15 cellular contexts compared by ENCODE assay signal in the genomic region with DNA sequence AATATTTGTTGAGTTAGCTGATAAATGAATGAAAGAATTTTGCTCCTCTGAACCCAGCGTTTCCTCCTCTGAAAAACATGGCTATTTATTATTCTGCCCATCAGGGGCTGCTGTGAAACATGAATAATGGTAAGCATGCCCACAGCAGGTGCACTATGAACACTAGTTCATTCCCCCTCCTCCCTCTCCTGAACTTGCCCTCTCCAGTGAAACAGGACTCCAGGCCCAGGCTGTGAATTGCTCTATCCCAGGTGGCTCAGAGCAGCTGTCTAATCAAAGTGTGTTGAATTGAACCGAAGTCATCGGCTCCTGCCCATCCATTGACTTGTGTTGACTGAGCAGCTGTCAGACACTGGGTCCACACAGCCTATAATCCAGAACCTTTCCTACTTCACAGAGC.
A peak's percentile ranks its signal among the peaks of the same experiment; 100 is the strongest.
DNase-seq lines count a peak whose midpoint lies in the region; ATAC-seq and TF ChIP-seq lines count a peak whose summit lies in the region.
"Had no signal": no experiment of that assay in that cellular context is flagged by ENCODE, and none has a peak within 500 bp of the region (broad histone marks: within the 10 kb centered on the region; RNA-seq: fewer than 3 reads in every experiment).

No MANE protein-coding gene starts in this region.

- no peaks in the 10 kb centered on the region for H3K9me3 ChIP-seq in naive thymus-derived CD4-positive, alpha-beta T cell (ENCODE audit: control insufficient read depth in 2 of 3, low read length in 3 of 3)
- H3K9me3 ChIP-seq: uterus had no signal

- no peaks in the 10 kb centered on the region for H3K4me1 ChIP-seq in naive thymus-derived CD4-positive, alpha-beta T cell (ENCODE audit: control insufficient read depth in 2 of 2, insufficient read depth in 2 of 2, low read length in 2 of 2)
- H3K4me1 ChIP-seq: uterus had no signal

- H3K4me1 Mint-ChIP-seq in neural crest cell: peaks cover 35% of the 10 kb centered on the region
- H3K4me1 Mint-ChIP-seq in naive thymus-derived CD4-positive, alpha-beta T cell: peaks cover 0 to 2% (median 0%) of the 10 kb centered on the region in 7 donors
- H3K4me1 Mint-ChIP-seq: stimulated activated naive B cell treated with anti-CD40 and anti-IgM and Interleukin-4, amounts not matched to agents 10 μg/mL and 1 μg/mL and 100 μg/mL, for 72 hours had no signal

- H3K36me3 ChIP-seq in H7 (replicated peaks; ENCODE audit: control insufficient read depth, insufficient read depth, low read length): no peaks in the 10 kb centered on the region; the same call in 1 of the 2 replicates
- H3K36me3 ChIP-seq in naive thymus-derived CD4-positive, alpha-beta T cell (ENCODE audit: control insufficient read depth in 2 of 3, insufficient read depth in 3 of 3, low read length in 3 of 3): no peaks in the 10 kb centered on the region
- H3K36me3 ChIP-seq: uterus had no signal

- no peak for TF ChIP-seq CTCF in neural crest cell (conservative IDR thresholded peaks at IDR 0.05)

- POLR2A ChIA-PET in naive thymus-derived CD4-positive, alpha-beta T cell (lab: Charles Lee): no interaction called here

- no peak overlapping the region for H3K4me3 ChIP-seq in H7 (ENCODE audit: insufficient read depth, low read depth, low read length)
- H3K4me3 ChIP-seq in naive thymus-derived CD4-positive, alpha-beta T cell (ENCODE audit: low read length): no peak overlapping the region
- H3K4me3 ChIP-seq: GM12878, uterus had no signal

- no peaks in the 10 kb centered on the region for H3K9me3 Mint-ChIP-seq in neural crest cell
- H3K9me3 Mint-ChIP-seq in naive thymus-derived CD4-positive, alpha-beta T cell: peaks cover 0 to 4% (median 0%) of the 10 kb centered on the region in 11 donors
- H3K9me3 Mint-ChIP-seq: stimulated activated naive B cell treated with anti-CD40 and anti-IgM and Interleukin-4, amounts not matched to agents 10 μg/mL and 1 μg/mL and 100 μg/mL, for 72 hours had no signal

- ATAC-seq in naive thymus-derived CD4-positive, alpha-beta T cell: no peak
- ATAC-seq in GM18519 (IDR thresholded peaks at IDR 0.05; ENCODE audit: low FRiP score, unreplicated experiment): no peak
- no peak for ATAC-seq in GM21423 (IDR thresholded peaks at IDR 0.05; ENCODE audit: unreplicated experiment)
- ATAC-seq: GM12878; stimulated activated naive B cell treated with anti-CD40 and anti-IgM and Interleukin-4, amounts not matched to agents 10 μg/mL and 1 μg/mL and 100 μg/mL, for 72 hours had no signal

- H3K27me3 Mint-ChIP-seq in neural crest cell (ENCODE audit: low read depth): peaks cover 5% of the 10 kb centered on the region
- H3K27me3 Mint-ChIP-seq in naive thymus-derived CD4-positive, alpha-beta T cell: peaks cover 10 to 62% (median 56%) of the 10 kb centered on the region in 5 donors

- no peak overlapping the region for H3K4me3 Mint-ChIP-seq in neural crest cell
- H3K4me3 Mint-ChIP-seq in naive thymus-derived CD4-positive, alpha-beta T cell: no peak overlapping the region
- H3K4me3 Mint-ChIP-seq: stimulated activated naive B cell treated with anti-CD40 and anti-IgM and Interleukin-4, amounts not matched to agents 10 μg/mL and 1 μg/mL and 100 μg/mL, for 72 hours had no signal

- DNase-seq in H7 (peak; percentile 53), NCI-H2081 (lab: John Stamatoyannopoulos, UW) (peak; percentile 69 to 92), NCI-H774 (lab: John Stamatoyannopoulos, UW) (peak; percentile 66), neural crest cell (ENCODE audit: low read depth, low spot score) (no peak), dedifferentiated amniotic fluid mesenchymal stem cell (ENCODE audit: extremely low spot score) (no peak)
- no peak for DNase-seq in naive thymus-derived CD4-positive, alpha-beta T cell
- DNase-seq: activated naive CD4-positive, alpha-beta T cell treated with anti-CD3 and anti-CD28 coated beads, Interleukin-2, amount 50 U/mL, for 16 hours; KBM-7; kidney glomerular epithelial cell; stimulated activated CD4-positive, alpha-beta T cell treated with anti-CD3 and anti-CD28 coated beads, Interleukin-4, amount 100 ng/mL, for 4 hours; stimulated activated naive B cell treated with anti-CD40 and anti-IgM and Interleukin-4, amounts not matched to agents 10 μg/mL and 1 μg/mL and 100 μg/mL, for 72 hours; uterus had no signal

- CTCF ChIA-PET in naive thymus-derived CD4-positive, alpha-beta T cell (lab: Charles Lee): no interaction called here

- H3K36me3 Mint-ChIP-seq in neural crest cell (ENCODE audit: low read depth): no peaks in the 10 kb centered on the region
- H3K36me3 Mint-ChIP-seq in naive thymus-derived CD4-positive, alpha-beta T cell: peaks cover 0 to 3% (median 0%) of the 10 kb centered on the region in 5 donors
- H3K36me3 Mint-ChIP-seq: stimulated activated naive B cell treated with anti-CD40 and anti-IgM and Interleukin-4, amounts not matched to agents 10 μg/mL and 1 μg/mL and 100 μg/mL, for 72 hours had no signal

- H3K27ac Mint-ChIP-seq in neural crest cell (ENCODE audit: unreplicated experiment): peak overlapping the region; percentile 85
- no peak overlapping the region for H3K27ac Mint-ChIP-seq in naive thymus-derived CD4-positive, alpha-beta T cell
- H3K27ac Mint-ChIP-seq: stimulated activated naive B cell treated with anti-CD40 and anti-IgM and Interleukin-4, amounts not matched to agents 10 μg/mL and 1 μg/mL and 100 μg/mL, for 72 hours had no signal

- H3K27me3 ChIP-seq in H7 (ENCODE audit: control insufficient read depth, insufficient read depth, low read length): no peaks in the 10 kb centered on the region; the same call in none of the 2 replicates
- no peaks in the 10 kb centered on the region for H3K27me3 ChIP-seq in naive thymus-derived CD4-positive, alpha-beta T cell (ENCODE audit: control insufficient read depth in 2 of 2, insufficient read depth in 2 of 2, low read length in 2 of 2)
- H3K27me3 ChIP-seq: uterus had no signal

- intact Hi-C loops in naive thymus-derived CD4-positive, alpha-beta T cell (cut with micrococcal nuclease): no loop called here

- no peak overlapping the region for H3K27ac ChIP-seq in naive thymus-derived CD4-positive, alpha-beta T cell (ENCODE audit: low read depth, low read length)

Comparison
In these comparisons a context has a peak if more than half of its experiments do, and no peak if none do; other contexts are left out.
1. DNase-seq: peak in H7 (single experiment), NCI-H2081 (2 of 2) and NCI-H774 (single experiment); none in neural crest cell (single experiment), naive thymus-derived CD4-positive, alpha-beta T cell (0 of 9) and dedifferentiated amniotic fluid mesenchymal stem cell (single experiment).